In the genomic region with DNA sequence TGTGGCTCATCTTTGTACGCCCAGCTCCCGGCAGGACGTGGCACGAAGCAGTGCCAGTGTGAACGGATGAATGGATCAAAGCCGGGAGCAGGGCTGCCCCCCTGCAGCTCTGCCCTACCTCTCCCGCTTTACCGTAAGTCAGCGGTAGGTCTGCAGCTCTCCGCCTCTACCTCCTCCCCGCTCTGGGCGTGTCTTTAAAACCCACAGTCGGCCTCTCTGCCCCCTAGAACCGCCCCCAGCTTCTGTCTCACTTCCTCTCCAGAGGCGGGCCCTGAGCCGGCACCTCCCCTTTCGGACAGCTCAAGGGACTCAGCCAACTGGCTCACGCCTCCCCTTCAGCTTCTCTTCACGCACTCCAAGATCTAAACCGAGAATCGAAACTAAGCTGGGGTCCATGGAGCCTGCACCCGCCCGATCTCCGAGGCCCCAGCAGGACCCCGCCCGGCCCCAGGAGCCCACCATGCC, we compare ENCODE assay signal across 8 cellular contexts. TPM values are rescaled to one million over a fixed set of nuclear protein-coding genes. Genes with fewer than 3 reads are reported as not detected.
A peak's percentile ranks its signal among the peaks of the same experiment; 100 is the strongest.
DNase-seq lines count a peak whose midpoint lies in the region; ATAC-seq and TF ChIP-seq lines count a peak whose summit lies in the region.

A gene with protein sequence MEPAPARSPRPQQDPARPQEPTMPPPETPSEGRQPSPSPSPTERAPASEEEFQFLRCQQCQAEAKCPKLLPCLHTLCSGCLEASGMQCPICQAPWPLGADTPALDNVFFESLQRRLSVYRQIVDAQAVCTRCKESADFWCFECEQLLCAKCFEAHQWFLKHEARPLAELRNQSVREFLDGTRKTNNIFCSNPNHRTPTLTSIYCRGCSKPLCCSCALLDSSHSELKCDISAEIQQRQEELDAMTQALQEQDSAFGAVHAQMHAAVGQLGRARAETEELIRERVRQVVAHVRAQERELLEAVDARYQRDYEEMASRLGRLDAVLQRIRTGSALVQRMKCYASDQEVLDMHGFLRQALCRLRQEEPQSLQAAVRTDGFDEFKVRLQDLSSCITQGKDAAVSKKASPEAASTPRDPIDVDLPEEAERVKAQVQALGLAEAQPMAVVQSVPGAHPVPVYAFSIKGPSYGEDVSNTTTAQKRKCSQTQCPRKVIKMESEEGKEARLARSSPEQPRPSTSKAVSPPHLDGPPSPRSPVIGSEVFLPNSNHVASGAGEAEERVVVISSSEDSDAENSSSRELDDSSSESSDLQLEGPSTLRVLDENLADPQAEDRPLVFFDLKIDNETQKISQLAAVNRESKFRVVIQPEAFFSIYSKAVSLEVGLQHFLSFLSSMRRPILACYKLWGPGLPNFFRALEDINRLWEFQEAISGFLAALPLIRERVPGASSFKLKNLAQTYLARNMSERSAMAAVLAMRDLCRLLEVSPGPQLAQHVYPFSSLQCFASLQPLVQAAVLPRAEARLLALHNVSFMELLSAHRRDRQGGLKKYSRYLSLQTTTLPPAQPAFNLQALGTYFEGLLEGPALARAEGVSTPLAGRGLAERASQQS (plus strand): TSS at position 298 of the 465 bp plus-strand sequence. CDS start 97 bp downstream, at position 395.

- H3K4me1 Mint-ChIP-seq in T-cell, result peaks cover 72 to 79% (median 73%) of the 10 kb centered on the region in 3 donors
- peaks cover 21% of the 10 kb centered on the region for H3K4me1 Mint-ChIP-seq in type B pancreatic cell (ENCODE audit: unreplicated experiment)

- POLR2A ChIA-PET in T-cell (lab: Charles Lee), result interaction anchor here (0.6 to 1.4 kb wide), 4 partner anchors 13 to 54 kb away, joined by 3 to 8 read pairs (median 4); no protein-coding TSS in a partner anchor

- intact Hi-C loops in cardiac septum (cut with DNase I), result no loop called here

- ATAC-seq in HG02763 (IDR thresholded peaks at IDR 0.05; ENCODE audit: unreplicated experiment), result peak; percentile 64
- ATAC-seq in T-cell (replicated peaks in 1 of 4), result peak; percentile 74 to 81 (median 77)

- no peak for TF ChIP-seq CTCF in GM12864 (IDR thresholded peaks at IDR 0.05; ENCODE audit: low read depth, low read length, missing control alignments)
- TF ChIP-seq CTCF in type B pancreatic cell (conservative IDR thresholded peaks at IDR 0.05), result no peak

- 0% methylated on average over 26 of the region's 26 CpGs for WGBS in adipose tissue, 3 donors

- H3K27ac Mint-ChIP-seq in T-cell (peak within 1 kb of the TSS; percentile 93 to 98), type B pancreatic cell (peak within 1 kb of the TSS; percentile 87)

- H3K4me3 Mint-ChIP-seq in T-cell (peak within 1 kb of the TSS; percentile 91 to 99 (median 94)), type B pancreatic cell (peak within 1 kb of the TSS; percentile 95)

- H3K27me3 Mint-ChIP-seq in T-cell, result no peaks in the 10 kb centered on the region
- no peaks in the 10 kb centered on the region for H3K27me3 Mint-ChIP-seq in type B pancreatic cell

- H3K36me3 Mint-ChIP-seq in T-cell, result peaks cover 14% of the 10 kb centered on the region
- peaks cover 4% of the 10 kb centered on the region for H3K36me3 Mint-ChIP-seq in type B pancreatic cell

- H3K4me3 ChIP-seq in GM12864 (ENCODE audit: low read depth, low read length), result peak within 1 kb of the TSS; percentile 73

- CTCF ChIA-PET in T-cell (lab: Charles Lee), result interaction anchor here (0.6 to 2.2 kb wide), 12 partner anchors 8 to 1479 kb away, joined by 3 to 19 read pairs (median 4); no protein-coding TSS in a partner anchor

- peak within 1 kb of the TSS; percentile 70 for H3K27ac ChIP-seq in adipose tissue (ENCODE audit: low read depth, low read length)

- DNase-seq in GM12864 (ENCODE audit: low read depth) (peak; percentile 85), NCI-H1436 (lab: John Stamatoyannopoulos, UW) (peak; percentile 93), T-cell (peak; percentile 74 to 94 (median 88)), cardiac septum (ENCODE audit: low spot score) (peak; percentile 99), pons (ENCODE audit: low spot score) (peak; percentile 98), type B pancreatic cell (ENCODE audit: extremely low spot score, unreplicated experiment) (peak; percentile 91)

- H3K9me3 Mint-ChIP-seq in T-cell (no peaks in the 10 kb centered on the region), type B pancreatic cell (no peaks in the 10 kb centered on the region)

RNA-seq across cellular contexts. Expression of the gene that starts here (rescaled TPM):
- total RNA-seq in T-cell (10 to 100 TPM; 43.0 to 79.8 (median 60.7) TPM), cardiac septum (24.6 TPM), type B pancreatic cell (ENCODE audit: low replicate concordance) (28.7 and 29.8 TPM in 2 replicates)
- 10 to 100 TPM; 10.5 to 47.9 (median 32.6) TPM for polyA plus RNA-seq in adipose tissue

Comparison
In these comparisons a context has a peak if more than half of its experiments do, and no peak if none do; other contexts are left out.
1. Peak in every context shown above with its lines: DNase-seq, ATAC-seq, H3K4me3 ChIP-seq and H3K27ac ChIP-seq.